ENCODE assay signal across 1 cellular context in genomic region chr15:64247906-64248541, GRCh38.
A peak's percentile ranks its signal among the peaks of the same experiment; 100 is the strongest.
TF ChIP-seq lines count a peak whose summit lies in the region.

No MANE protein-coding gene starts in this region.

TF ChIP-seq in K562, 482 proteins besides CTCF, POLR2A, EP300 and RAD21 (continued from another document and continues in another):
- TF ChIP-seq, protein P1, sequence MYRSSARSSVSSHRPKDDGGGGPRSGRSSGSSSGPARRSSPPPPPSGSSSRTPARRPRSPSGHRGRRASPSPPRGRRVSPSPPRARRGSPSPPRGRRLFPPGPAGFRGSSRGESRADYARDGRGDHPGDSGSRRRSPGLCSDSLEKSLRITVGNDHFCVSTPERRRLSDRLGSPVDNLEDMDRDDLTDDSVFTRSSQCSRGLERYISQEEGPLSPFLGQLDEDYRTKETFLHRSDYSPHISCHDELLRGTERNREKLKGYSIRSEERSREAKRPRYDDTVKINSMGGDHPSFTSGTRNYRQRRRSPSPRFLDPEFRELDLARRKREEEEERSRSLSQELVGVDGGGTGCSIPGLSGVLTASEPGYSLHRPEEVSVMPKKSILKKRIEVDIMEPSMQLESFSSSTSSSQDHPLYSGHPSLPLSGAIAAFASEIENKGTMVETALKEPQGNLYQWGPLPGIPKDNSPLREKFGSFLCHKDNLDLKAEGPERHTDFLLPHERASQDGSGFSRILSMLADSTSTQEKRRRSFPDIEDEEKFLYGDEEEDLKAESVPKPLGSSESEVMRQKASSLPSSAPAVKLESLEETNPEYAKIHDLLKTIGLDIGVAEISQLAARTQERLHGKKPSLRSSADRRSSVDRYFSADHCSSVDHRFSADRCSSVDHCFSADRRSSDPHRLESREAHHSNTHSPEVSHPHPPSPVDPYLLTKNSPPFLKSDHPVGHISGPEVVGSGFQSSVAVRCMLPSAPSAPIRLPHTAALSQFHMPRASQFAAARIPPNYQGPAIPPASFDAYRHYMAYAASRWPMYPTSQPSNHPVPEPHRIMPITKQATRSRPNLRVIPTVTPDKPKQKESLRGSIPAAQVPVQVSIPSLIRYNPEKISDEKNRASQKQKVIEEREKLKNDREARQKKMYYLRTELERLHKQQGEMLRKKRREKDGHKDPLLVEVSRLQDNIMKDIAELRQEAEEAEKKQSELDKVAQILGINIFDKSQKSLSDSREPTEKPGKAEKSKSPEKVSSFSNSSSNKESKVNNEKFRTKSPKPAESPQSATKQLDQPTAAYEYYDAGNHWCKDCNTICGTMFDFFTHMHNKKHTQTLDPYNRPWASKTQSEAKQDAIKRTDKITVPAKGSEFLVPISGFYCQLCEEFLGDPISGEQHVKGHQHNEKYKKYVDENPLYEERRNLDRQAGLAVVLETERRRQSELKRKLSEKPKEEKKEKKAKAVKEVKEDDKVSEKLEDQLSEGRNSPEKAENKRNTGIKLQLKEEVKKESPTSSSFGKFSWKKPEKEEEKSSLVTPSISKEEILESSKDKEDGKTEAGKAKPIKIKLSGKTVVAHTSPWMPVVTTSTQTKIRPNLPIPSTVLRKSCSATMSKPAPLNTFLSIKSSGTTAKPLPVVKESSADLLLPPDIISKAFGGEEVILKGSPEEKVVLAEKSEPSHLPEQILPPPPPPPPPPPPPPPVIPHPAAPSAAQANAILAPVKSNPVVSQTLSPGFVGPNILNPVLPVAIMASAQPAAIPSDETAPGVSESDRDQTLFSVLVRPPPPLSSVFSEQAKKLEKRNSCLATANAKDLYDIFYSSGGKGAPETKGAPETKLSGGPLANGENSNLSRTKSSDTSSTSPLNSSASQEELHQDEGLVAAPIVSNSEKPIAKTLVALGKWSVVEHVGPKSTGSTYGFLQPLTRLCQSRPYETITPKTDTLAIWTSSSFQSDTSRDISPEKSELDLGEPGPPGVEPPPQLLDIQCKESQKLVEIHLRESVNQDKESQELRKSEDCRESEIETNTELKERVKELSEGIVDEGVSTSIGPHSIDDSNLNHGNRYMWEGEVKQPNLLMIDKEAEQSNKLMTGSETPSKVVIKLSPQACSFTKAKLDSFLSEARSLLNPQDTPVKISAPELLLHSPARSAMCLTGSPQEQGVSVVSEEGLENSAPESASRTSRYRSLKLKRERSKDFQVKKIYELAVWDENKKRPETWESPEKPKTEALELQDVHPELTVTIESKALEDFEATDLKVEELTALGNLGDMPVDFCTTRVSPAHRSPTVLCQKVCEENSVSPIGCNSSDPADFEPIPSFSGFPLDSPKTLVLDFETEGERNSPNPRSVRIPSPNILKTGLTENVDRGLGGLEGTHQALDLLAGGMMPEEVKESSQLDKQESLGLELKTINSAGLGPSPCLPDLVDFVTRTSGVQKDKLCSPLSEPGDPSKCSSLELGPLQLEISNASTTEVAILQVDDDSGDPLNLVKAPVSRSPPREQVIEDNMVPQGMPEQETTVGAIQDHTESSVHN (IDR thresholded peaks at IDR 0.05; ENCODE audit: borderline replicate concordance in 1 of 2, low read depth in 1 of 2) = peak in 1 of 2 experiments; percentile 56; a peak in 1 of 4 replicates
- TF ChIP-seq SNAPC5 (CRISPR knock-in tag; IDR thresholded peaks at IDR 0.05) (no peak), RB1 (IDR thresholded peaks at IDR 0.05; ENCODE audit: low read depth) (no peak), TAL1 (IDR thresholded peaks at IDR 0.05) (no peak), LEF1 (IDR thresholded peaks at IDR 0.05) (peak; percentile 69; the same call in 1 of the 2 replicates), ARID1B (IDR thresholded peaks at IDR 0.05) (peak; percentile 71), SMARCE1 (IDR thresholded peaks at IDR 0.05) (peak; percentile 76), JUN (IDR thresholded peaks at IDR 0.05; ENCODE audit: borderline replicate concordance, low read depth, low read length) (peak; percentile 92), JUN (CRISPR knock-in tag; IDR thresholded peaks at IDR 0.05; ENCODE audit: borderline replicate concordance) (no peak), TBL1XR1 (IDR thresholded peaks at IDR 0.05; ENCODE audit: low read length in 2 of 2) (peak in 1 of 2 experiments; percentile 67; a peak in 1 of 4 replicates), TEAD1 (CRISPR knock-in tag; IDR thresholded peaks at IDR 0.05) (0 out of 4 replicates have a peak, but pooled peaks of 1 of the 2 experiments have one; percentile 35), FOSL1 (tag; conservative IDR thresholded peaks at IDR 0.05) (peak; percentile 97), SOX6 (IDR thresholded peaks at IDR 0.05) (peak; percentile 53), ZNF316 (IDR thresholded peaks at IDR 0.05) (peak; percentile 43; the same call in 1 of the 2 replicates), ZNF224 (CRISPR knock-in tag; IDR thresholded peaks at IDR 0.05) (no peak), MCM5 (IDR thresholded peaks at IDR 0.05; ENCODE audit: low read depth) (no peak), ATF2 (CRISPR knock-in tag; IDR thresholded peaks at IDR 0.05) (no peak), PPARD (CRISPR knock-in tag; IDR thresholded peaks at IDR 0.05) (no peak), CBX3 (IDR thresholded peaks at IDR 0.05; ENCODE audit: borderline replicate concordance in 1 of 2, low read length in 2 of 2) (0 out of 3 replicates have a peak, but pooled peaks of 1 of the 2 experiments have one; percentile 42), ZNF584 (CRISPR knock-in tag; IDR thresholded peaks at IDR 0.05; ENCODE audit: low read depth) (peak; percentile 62; the same call in 1 of the 2 replicates), RBM22 (IDR thresholded peaks at IDR 0.05; ENCODE audit: low read depth, low read length, poor library complexity, severe bottlenecking) (no peak), GTF2E2 (tag; IDR thresholded peaks at IDR 0.05) (peak; percentile 68; the same call in 1 of the 2 replicates), ZNF408 (CRISPR knock-in tag; IDR thresholded peaks at IDR 0.05; ENCODE audit: low read depth) (no peak), RBM39 (optimal IDR thresholded peaks at IDR 0.05; ENCODE audit: low read depth, low read length) (no peak), TRIM24 (IDR thresholded peaks at IDR 0.05) (peak in 1 of 2 experiments; percentile 60; a peak in 2 of 4 replicates), KDM5B (IDR thresholded peaks at IDR 0.05; ENCODE audit: insufficient replicate concordance, low read depth, low read length) (no peak), PYGO2 (tag; IDR thresholded peaks at IDR 0.05) (no peak), NFYB (IDR thresholded peaks at IDR 0.05; ENCODE audit: extremely low read depth, insufficient read length) (no peak), ZBTB12 (CRISPR knock-in tag; IDR thresholded peaks at IDR 0.05) (no peak), HOMEZ (CRISPR knock-in tag; IDR thresholded peaks at IDR 0.05) (no peak), NFATC3 (IDR thresholded peaks at IDR 0.05) (no peak), YBX1 (IDR thresholded peaks at IDR 0.05) (no peak), CBFA2T3 (IDR thresholded peaks at IDR 0.05) (peak; percentile 41), ELK3 (CRISPR knock-in tag; IDR thresholded peaks at IDR 0.05) (no peak), TAF9B (IDR thresholded peaks at IDR 0.05; ENCODE audit: partially characterized antibody) (peak; percentile 38), SAFB (IDR thresholded peaks at IDR 0.05; ENCODE audit: borderline replicate concordance, low read depth, low read length) (no peak), TBP (optimal IDR thresholded peaks at IDR 0.05; ENCODE audit: low read depth, low read length) (no peak), HNRNPLL (IDR thresholded peaks at IDR 0.05; ENCODE audit: low read depth, low read length, poor library complexity, severe bottlenecking) (no peak), JUND (IDR thresholded peaks at IDR 0.05; ENCODE audit: borderline replicate concordance, low read depth, low read length) (peak; percentile 96), JUND (tag; IDR thresholded peaks at IDR 0.05; ENCODE audit: borderline replicate concordance, low read depth, low read length) (peak; percentile 90), ZNF696 (CRISPR knock-in tag; conservative IDR thresholded peaks at IDR 0.05) (no peak), MECOM (CRISPR knock-in tag; IDR thresholded peaks at IDR 0.05) (no peak)
- TF ChIP-seq, protein P2, sequence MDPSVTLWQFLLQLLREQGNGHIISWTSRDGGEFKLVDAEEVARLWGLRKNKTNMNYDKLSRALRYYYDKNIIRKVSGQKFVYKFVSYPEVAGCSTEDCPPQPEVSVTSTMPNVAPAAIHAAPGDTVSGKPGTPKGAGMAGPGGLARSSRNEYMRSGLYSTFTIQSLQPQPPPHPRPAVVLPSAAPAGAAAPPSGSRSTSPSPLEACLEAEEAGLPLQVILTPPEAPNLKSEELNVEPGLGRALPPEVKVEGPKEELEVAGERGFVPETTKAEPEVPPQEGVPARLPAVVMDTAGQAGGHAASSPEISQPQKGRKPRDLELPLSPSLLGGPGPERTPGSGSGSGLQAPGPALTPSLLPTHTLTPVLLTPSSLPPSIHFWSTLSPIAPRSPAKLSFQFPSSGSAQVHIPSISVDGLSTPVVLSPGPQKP (CRISPR knock-in tag; IDR thresholded peaks at IDR 0.05) = no peak
- TF ChIP-seq, protein P3, sequence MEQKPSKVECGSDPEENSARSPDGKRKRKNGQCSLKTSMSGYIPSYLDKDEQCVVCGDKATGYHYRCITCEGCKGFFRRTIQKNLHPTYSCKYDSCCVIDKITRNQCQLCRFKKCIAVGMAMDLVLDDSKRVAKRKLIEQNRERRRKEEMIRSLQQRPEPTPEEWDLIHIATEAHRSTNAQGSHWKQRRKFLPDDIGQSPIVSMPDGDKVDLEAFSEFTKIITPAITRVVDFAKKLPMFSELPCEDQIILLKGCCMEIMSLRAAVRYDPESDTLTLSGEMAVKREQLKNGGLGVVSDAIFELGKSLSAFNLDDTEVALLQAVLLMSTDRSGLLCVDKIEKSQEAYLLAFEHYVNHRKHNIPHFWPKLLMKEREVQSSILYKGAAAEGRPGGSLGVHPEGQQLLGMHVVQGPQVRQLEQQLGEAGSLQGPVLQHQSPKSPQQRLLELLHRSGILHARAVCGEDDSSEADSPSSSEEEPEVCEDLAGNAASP (IDR thresholded peaks at IDR 0.05) = no peak
- TF ChIP-seq, protein P4, sequence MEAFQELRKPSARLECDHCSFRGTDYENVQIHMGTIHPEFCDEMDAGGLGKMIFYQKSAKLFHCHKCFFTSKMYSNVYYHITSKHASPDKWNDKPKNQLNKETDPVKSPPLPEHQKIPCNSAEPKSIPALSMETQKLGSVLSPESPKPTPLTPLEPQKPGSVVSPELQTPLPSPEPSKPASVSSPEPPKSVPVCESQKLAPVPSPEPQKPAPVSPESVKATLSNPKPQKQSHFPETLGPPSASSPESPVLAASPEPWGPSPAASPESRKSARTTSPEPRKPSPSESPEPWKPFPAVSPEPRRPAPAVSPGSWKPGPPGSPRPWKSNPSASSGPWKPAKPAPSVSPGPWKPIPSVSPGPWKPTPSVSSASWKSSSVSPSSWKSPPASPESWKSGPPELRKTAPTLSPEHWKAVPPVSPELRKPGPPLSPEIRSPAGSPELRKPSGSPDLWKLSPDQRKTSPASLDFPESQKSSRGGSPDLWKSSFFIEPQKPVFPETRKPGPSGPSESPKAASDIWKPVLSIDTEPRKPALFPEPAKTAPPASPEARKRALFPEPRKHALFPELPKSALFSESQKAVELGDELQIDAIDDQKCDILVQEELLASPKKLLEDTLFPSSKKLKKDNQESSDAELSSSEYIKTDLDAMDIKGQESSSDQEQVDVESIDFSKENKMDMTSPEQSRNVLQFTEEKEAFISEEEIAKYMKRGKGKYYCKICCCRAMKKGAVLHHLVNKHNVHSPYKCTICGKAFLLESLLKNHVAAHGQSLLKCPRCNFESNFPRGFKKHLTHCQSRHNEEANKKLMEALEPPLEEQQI (IDR thresholded peaks at IDR 0.05) = 0 out of 2 replicates have a peak, but pooled peaks have one; percentile 16
- TF ChIP-seq, protein P5, sequence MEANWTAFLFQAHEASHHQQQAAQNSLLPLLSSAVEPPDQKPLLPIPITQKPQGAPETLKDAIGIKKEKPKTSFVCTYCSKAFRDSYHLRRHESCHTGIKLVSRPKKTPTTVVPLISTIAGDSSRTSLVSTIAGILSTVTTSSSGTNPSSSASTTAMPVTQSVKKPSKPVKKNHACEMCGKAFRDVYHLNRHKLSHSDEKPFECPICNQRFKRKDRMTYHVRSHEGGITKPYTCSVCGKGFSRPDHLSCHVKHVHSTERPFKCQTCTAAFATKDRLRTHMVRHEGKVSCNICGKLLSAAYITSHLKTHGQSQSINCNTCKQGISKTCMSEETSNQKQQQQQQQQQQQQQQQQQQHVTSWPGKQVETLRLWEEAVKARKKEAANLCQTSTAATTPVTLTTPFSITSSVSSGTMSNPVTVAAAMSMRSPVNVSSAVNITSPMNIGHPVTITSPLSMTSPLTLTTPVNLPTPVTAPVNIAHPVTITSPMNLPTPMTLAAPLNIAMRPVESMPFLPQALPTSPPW (CRISPR knock-in tag; IDR thresholded peaks at IDR 0.05) = peak; percentile 46
